ENCODE assay signal across 11 cellular contexts in the genomic region with DNA sequence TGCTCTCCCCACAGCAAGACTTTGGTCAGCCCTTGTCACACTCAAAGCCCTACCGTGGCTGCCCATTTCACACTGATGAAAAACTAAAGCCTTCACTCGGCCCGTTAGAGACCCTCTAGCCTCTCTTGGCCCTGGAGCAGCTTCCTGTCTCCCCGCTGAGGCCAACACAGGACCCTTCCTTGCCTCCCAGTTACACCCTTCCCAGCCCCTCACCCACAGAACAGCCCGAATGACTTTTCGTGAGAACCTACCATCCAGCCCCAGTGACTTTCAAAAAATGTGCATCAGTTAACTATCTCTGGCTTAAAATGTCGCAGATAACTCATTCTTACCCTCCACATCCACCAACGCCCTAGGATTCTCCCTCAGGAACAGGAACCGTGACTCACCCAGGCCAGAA. TPM values are rescaled to one million over a fixed set of nuclear protein-coding genes. Genes with fewer than 3 reads are reported as not detected.
DNase-seq lines count a peak whose midpoint lies in the region; ATAC-seq, FAIRE-seq and TF ChIP-seq lines count a peak whose summit lies in the region.
"Had no signal": no experiment of that assay in that cellular context is flagged by ENCODE, and none has a peak within 500 bp of the region (broad histone marks: within the 10 kb centered on the region; RNA-seq: fewer than 3 reads in every experiment).

No MANE protein-coding gene starts in this region.

- no peak overlapping the region for H3K27ac ChIP-seq in HepG2 (ENCODE audit: extremely low read length, insufficient read depth, low read length)
- no peak overlapping the region for H3K27ac ChIP-seq in right lobe of liver
- peak overlapping the region; percentile 74 for H3K27ac ChIP-seq in VCaP
- H3K27ac ChIP-seq in iPS-18a (ENCODE audit: low read length): no peak overlapping the region

- no peak for TF ChIP-seq RAD21 in HepG2 (CRISPR knock-in tag; IDR thresholded peaks at IDR 0.05)

- TF ChIP-seq POLR2A in HepG2 (IDR thresholded peaks at IDR 0.05; ENCODE audit: insufficient read depth in 1 of 2, low read depth in 2 of 2, low read length in 2 of 2) (no peak), right lobe of liver (IDR thresholded peaks at IDR 0.05) (no peak)

- FAIRE-seq in HepG2 (lab: Jason Lieb, UNC): no peak

- ATAC-seq in HepG2 (peak; percentile 8; the same call in 1 of the 3 replicates), right lobe of liver (no peak), HG03045 (IDR thresholded peaks at IDR 0.05; ENCODE audit: unreplicated experiment) (no peak), GM19324 (IDR thresholded peaks at IDR 0.05; ENCODE audit: low FRiP score, unreplicated experiment) (no peak)

- CTCF ChIA-PET in HepG2 (lab: Yijun Ruan, JAX; ENCODE audit: low intra/inter-chr PET ratio, low total read pairs): no interaction called here

- no peaks in the 10 kb centered on the region for H4K20me1 ChIP-seq in HepG2 (ENCODE audit: insufficient read depth, low read length)

- no peaks in the 10 kb centered on the region for H3K79me2 ChIP-seq in HepG2 (ENCODE audit: insufficient read depth, low read length)

- in situ Hi-C loops in HepG2 (cut with HindIII; ENCODE audit: extremely low pct_ligation_motif_present, low pct_unique_long_range_greater_than_20kb): no loop called here

- TF ChIP-seq EP300 in HepG2 (IDR thresholded peaks at IDR 0.05; ENCODE audit: low read depth in 2 of 2, low read length in 2 of 2) (no peak), HepG2 (CRISPR knock-in tag; IDR thresholded peaks at IDR 0.05; ENCODE audit: borderline replicate concordance) (no peak)

- H3K4me2 ChIP-seq in HepG2 (ENCODE audit: low read depth, low read length): peak overlapping the region; percentile 75

- no peaks in the 10 kb centered on the region for H3K4me1 ChIP-seq in HepG2 (ENCODE audit: insufficient read depth, low read length)
- no peaks in the 10 kb centered on the region for H3K4me1 ChIP-seq in right lobe of liver
- H3K4me1 ChIP-seq in iPS-18a (ENCODE audit: control insufficient read depth, low read depth, low read length): no peaks in the 10 kb centered on the region
- H3K4me1 ChIP-seq: left lung had no signal

- 93% methylated on average over 8 of the region's 9 CpGs for WGBS in HepG2 (ENCODE audit: low lambda C conversion rate)
- 81% methylated on average over 4 of the region's 9 CpGs for WGBS in right lobe of liver (ENCODE audit: insufficient coverage, low coverage, low lambda C conversion rate, missing lambda C conversion rate)

- TF ChIP-seq CTCF in HepG2 (CRISPR knock-in tag; IDR thresholded peaks at IDR 0.05) (no peak), right lobe of liver (IDR thresholded peaks at IDR 0.05) (no peak), VCaP (conservative IDR thresholded peaks at IDR 0.05) (no peak)

- intact Hi-C loops in HepG2 (cut with micrococcal nuclease; ENCODE audit: unreplicated experiment): no loop called here
- intact Hi-C loops in right lobe of liver (cut with DNase I): no loop called here

- H3K27me3 ChIP-seq in HepG2 (ENCODE audit: control insufficient read depth in 1 of 2, insufficient read depth in 2 of 2, low read length in 2 of 2) (no peaks in the 10 kb centered on the region), right lobe of liver (no peaks in the 10 kb centered on the region), iPS-18a (ENCODE audit: control insufficient read depth, insufficient read depth, low read length) (no peaks in the 10 kb centered on the region)
- H3K27me3 ChIP-seq: brain microvascular endothelial cell, left lung, spleen had no signal

- BruUV-seq in HepG2 (replicated peaks; lab: Mats Ljungman, UMichigan): no TSS peak

- no peak overlapping the region for H2AFZ ChIP-seq in HepG2 (ENCODE audit: low read length)

- peak overlapping the region in 2 of 3 experiments; percentile 72 to 80; a peak in 4 of 6 replicates for H3K4me3 ChIP-seq in HepG2 (replicated peaks in 1 of 3; ENCODE audit: insufficient read depth in 1 of 3, low read depth in 2 of 3, low read length in 3 of 3)
- H3K4me3 ChIP-seq in right lobe of liver: no peak overlapping the region
- H3K4me3 ChIP-seq in iPS-18a (ENCODE audit: low read length): peak overlapping the region; percentile 71

- DNase-seq in HepG2 (ENCODE audit: low spot score) (no peak), right lobe of liver (no peak), iPS-NIHi11 (ENCODE audit: low spot score) (no peak), DMS79 treated with DMSO at 0.1 percent for 48 hours (lab: John Stamatoyannopoulos, UW) (no peak)

- no peaks in the 10 kb centered on the region for H3K9me3 ChIP-seq in HepG2 (ENCODE audit: low read length)
- no peaks in the 10 kb centered on the region for H3K9me3 ChIP-seq in right lobe of liver
- peaks cover 5% of the 10 kb centered on the region for H3K9me3 ChIP-seq in iPS-18a (ENCODE audit: control insufficient read depth, low read depth, low read length)
- H3K9me3 ChIP-seq: left lung, spleen had no signal

- H3K36me3 ChIP-seq in HepG2 (replicated peaks in 1 of 2; ENCODE audit: control insufficient read depth in 1 of 2, insufficient read depth in 2 of 2, low read length in 2 of 2) (no peaks in the 10 kb centered on the region), right lobe of liver (no peaks in the 10 kb centered on the region), iPS-18a (ENCODE audit: control insufficient read depth, low read depth, low read length) (no peaks in the 10 kb centered on the region)
- H3K36me3 ChIP-seq: brain microvascular endothelial cell, left lung, spleen had no signal

- H3K9ac ChIP-seq in HepG2 (ENCODE audit: insufficient read depth, low read depth, low read length) (0 out of 2 replicates have a peak overlapping the region, but pooled peaks have one; percentile 56), iPS-18a (ENCODE audit: low read length) (no peak overlapping the region)

- POLR2A ChIA-PET in HepG2 (lab: Yijun Ruan, JAX): interaction anchor here (1.3 kb wide), 1 partner anchor 35 kb away, joined by 6 read pairs; a partner anchor contains a TSS

TF ChIP-seq in HepG2, 621 proteins besides CTCF, POLR2A, EP300 and RAD21 (continues in another document):
- no peak for TF ChIP-seq GPN1 (CRISPR knock-in tag; IDR thresholded peaks at IDR 0.05; ENCODE audit: borderline replicate concordance)
- TF ChIP-seq TGIF2 (CRISPR knock-in tag; IDR thresholded peaks at IDR 0.05): no peak

RNA-seq across cellular contexts. Expression of a gene that starts 0.8 kb away (rescaled TPM):
- total RNA-seq in HepG2 (2016; rRNA removed; fragmentation: Illumina TruSeq; extraction: Trizol) (15.2 and 25.1 TPM in 2 replicates), right lobe of liver (1 to 10 TPM; 3.3 to 9.6 (median 6.1) TPM)
- 2.0 and 2.2 TPM in 2 replicates for total RNA-seq in HepG2 (2016; cell fraction: cytosol; rRNA removed; fragmentation: Illumina TruSeq; extraction: Trizol; ENCODE audit: low read depth)
- total RNA-seq in HepG2 (2016; cell fraction: insoluble cytoplasmic fraction; rRNA removed; fragmentation: Illumina TruSeq; extraction: Trizol): 15.4 and 26.1 TPM in 2 replicates
- 8.9 and 10.4 TPM in 2 replicates for total RNA-seq in HepG2 (2016; cell fraction: membrane; rRNA removed; fragmentation: Illumina TruSeq; extraction: Trizol)
- 8.0 and 9.0 TPM in 2 replicates for total RNA-seq in HepG2 (2016; cell fraction: nucleus; rRNA removed; fragmentation: Illumina TruSeq; extraction: Trizol)
- 5.3 and 10.8 TPM in 2 replicates for polyA plus RNA-seq in HepG2 (2011; rRNA removed)
- 5.0 and 5.9 TPM in 2 replicates for polyA plus RNA-seq in HepG2 (2011; cell fraction: cytosol; rRNA removed)
- polyA plus RNA-seq in HepG2 (2011; cell fraction: nucleus; rRNA removed): 1.5 and 1.8 TPM in 2 replicates
- 8.5 and 12.2 TPM in 2 replicates for polyA plus RNA-seq in HepG2 (2012)
- 2.8 and 3.0 TPM in 2 replicates for polyA plus RNA-seq in HepG2 (2016; cell fraction: cytosol; fragmentation: Illumina TruSeq; extraction: Trizol; ENCODE audit: low read depth)
- polyA plus RNA-seq in HepG2 (2016; cell fraction: insoluble cytoplasmic fraction; fragmentation: Illumina TruSeq; extraction: Trizol; ENCODE audit: low read depth): 36.6 and 41.8 TPM in 2 replicates
- polyA plus RNA-seq in HepG2 (2016; cell fraction: membrane; fragmentation: Illumina TruSeq; extraction: Trizol; ENCODE audit: low read depth): 10.7 and 11.1 TPM in 2 replicates
- 10.7 and 12.0 TPM in 2 replicates for polyA plus RNA-seq in HepG2 (2016; cell fraction: nucleus; fragmentation: Illumina TruSeq; extraction: Trizol; ENCODE audit: insufficient read depth, low read depth)
- polyA minus RNA-seq in HepG2 (2011; rRNA and poly(A)+ RNA removed; ENCODE audit: low replicate concordance): 4.4 and 25.9 TPM in 2 replicates
- 5.2 and 6.2 TPM in 2 replicates for polyA minus RNA-seq in HepG2 (2011; cell fraction: cytosol; rRNA and poly(A)+ RNA removed)
- polyA minus RNA-seq in HepG2 (2011; cell fraction: nucleus; rRNA and poly(A)+ RNA removed): 4.0 and 4.7 TPM in 2 replicates

RNA-seq across cellular contexts. Expression of a gene that starts 36.2 kb away (rescaled TPM):
- total RNA-seq in HepG2 (2016; rRNA removed; fragmentation: Illumina TruSeq; extraction: Trizol): 325 and 530 TPM in 2 replicates
- total RNA-seq in HepG2 (2016; cell fraction: cytosol; rRNA removed; fragmentation: Illumina TruSeq; extraction: Trizol; ENCODE audit: low read depth): 13.3 and 14.1 TPM in 2 replicates
- total RNA-seq in HepG2 (2016; cell fraction: insoluble cytoplasmic fraction; rRNA removed; fragmentation: Illumina TruSeq; extraction: Trizol): 320 and 521 TPM in 2 replicates
- 33.6 and 34.6 TPM in 2 replicates for total RNA-seq in HepG2 (2016; cell fraction: membrane; rRNA removed; fragmentation: Illumina TruSeq; extraction: Trizol)
- 136 and 146 TPM in 2 replicates for total RNA-seq in HepG2 (2016; cell fraction: nucleus; rRNA removed; fragmentation: Illumina TruSeq; extraction: Trizol)
- polyA plus RNA-seq in HepG2 (2011; rRNA removed): 902 and 1,274 TPM in 2 replicates
- 752 and 913 TPM in 2 replicates for polyA plus RNA-seq in HepG2 (2011; cell fraction: cytosol; rRNA removed)
- polyA plus RNA-seq in HepG2 (2011; cell fraction: nucleus; rRNA removed): 269 and 326 TPM in 2 replicates
- 730 and 1,051 TPM in 2 replicates for polyA plus RNA-seq in HepG2 (2012)
- polyA plus RNA-seq in HepG2 (2016; cell fraction: cytosol; fragmentation: Illumina TruSeq; extraction: Trizol; ENCODE audit: low read depth): 14.8 and 15.2 TPM in 2 replicates
- polyA plus RNA-seq in HepG2 (2016; cell fraction: insoluble cytoplasmic fraction; fragmentation: Illumina TruSeq; extraction: Trizol; ENCODE audit: low read depth): 442 TPM in 2 replicates
- 26.4 and 26.9 TPM in 2 replicates for polyA plus RNA-seq in HepG2 (2016; cell fraction: membrane; fragmentation: Illumina TruSeq; extraction: Trizol; ENCODE audit: low read depth)
- 142 and 152 TPM in 2 replicates for polyA plus RNA-seq in HepG2 (2016; cell fraction: nucleus; fragmentation: Illumina TruSeq; extraction: Trizol; ENCODE audit: insufficient read depth, low read depth)
- 641 and 757 TPM in 2 replicates for polyA minus RNA-seq in HepG2 (2011; rRNA and poly(A)+ RNA removed; ENCODE audit: low replicate concordance)
- 413 and 420 TPM in 2 replicates for polyA minus RNA-seq in HepG2 (2011; cell fraction: cytosol; rRNA and poly(A)+ RNA removed)
- polyA minus RNA-seq in HepG2 (2011; cell fraction: nucleus; rRNA and poly(A)+ RNA removed): 283 and 304 TPM in 2 replicates
- total RNA-seq in right lobe of liver: 100 to 1,000 TPM; 144 to 333 (median 184) TPM

Comparison
In these comparisons a context has a peak if more than half of its experiments do, and no peak if none do; other contexts are left out.
1. H3K4me3 ChIP-seq: peak in HepG2 (2 of 3) and iPS-18a (single experiment); none in right lobe of liver (0 of 3).